15 cellular contexts compared by ENCODE assay signal in genomic region chrX:36407886-36408285, GRCh38.
A peak's percentile ranks its signal among the peaks of the same experiment; 100 is the strongest.
DNase-seq lines count a peak whose midpoint lies in the region; ATAC-seq and TF ChIP-seq lines count a peak whose summit lies in the region.
"Had no signal": no experiment of that assay in that cellular context is flagged by ENCODE, and none has a peak within 500 bp of the region (broad histone marks: within the 10 kb centered on the region; RNA-seq: fewer than 3 reads in every experiment).

No MANE protein-coding gene starts in this region.

- DNase-seq in DMS 273 (lab: John Stamatoyannopoulos, UW; ENCODE audit: unreplicated experiment) = peak; percentile 23
- DNase-seq in DMS 273 treated with DMSO at 0.1 percent for 48 hours (lab: John Stamatoyannopoulos, UW) = no peak
- peak; percentile 15 for DNase-seq in NCI-H748 (lab: John Stamatoyannopoulos, UW; ENCODE audit: unreplicated experiment)
- no peak for DNase-seq in NCI-H748 treated with DMSO at 0.1 percent for 48 hours (lab: John Stamatoyannopoulos, UW)
- peak; percentile 52 for DNase-seq in NCI-H510A treated with DMSO at 0.1 percent for 48 hours (lab: John Stamatoyannopoulos, UW)
- DNase-seq in retinal pigment epithelial cell (ENCODE audit: low read depth) = peak; percentile 14
- no peak for DNase-seq in ascending aorta (ENCODE audit: low spot score in 2 of 2)
- DNase-seq: Caco-2; CD8-positive, alpha-beta T cell; DMS79 treated with DMSO at 0.1 percent for 48 hours; EL; HCEC 1CT; HFFc6 had no signal

- no peaks in the 10 kb centered on the region for H3K36me3 ChIP-seq in ascending aorta

- no peaks in the 10 kb centered on the region for H3K4me1 ChIP-seq in ascending aorta
- H3K4me1 ChIP-seq: Caco-2 had no signal

- no peaks in the 10 kb centered on the region for H3K9me3 ChIP-seq in ascending aorta
- H3K9me3 ChIP-seq: Caco-2 had no signal

- no peak for ATAC-seq in HG03045 (IDR thresholded peaks at IDR 0.05; ENCODE audit: unreplicated experiment)
- ATAC-seq: CD8-positive, alpha-beta T cell had no signal

- intact Hi-C loops in ascending aorta (cut with DNase I) = no loop called here

- no peak for TF ChIP-seq CTCF in retinal pigment epithelial cell (conservative IDR thresholded peaks at IDR 0.05; ENCODE audit: low read depth, low read length)
- no peak for TF ChIP-seq CTCF in ascending aorta (IDR thresholded peaks at IDR 0.05)

- no peak overlapping the region for H3K27ac ChIP-seq in ascending aorta
- H3K27ac ChIP-seq: 22Rv1 had no signal

- H3K27me3 ChIP-seq in ascending aorta = no peaks in the 10 kb centered on the region

- H3K4me3 ChIP-seq in retinal pigment epithelial cell (ENCODE audit: low read length) = no peak overlapping the region
- no peak overlapping the region for H3K4me3 ChIP-seq in ascending aorta

Comparison
In these comparisons a context has a peak if more than half of its experiments do, and no peak if none do; other contexts are left out.
1. DNase-seq: peak in DMS 273 (single experiment), NCI-H748 (single experiment), NCI-H510A treated with DMSO at 0.1 percent for 48 hours (single experiment) and retinal pigment epithelial cell (single experiment); none in DMS 273 treated with DMSO at 0.1 percent for 48 hours (single experiment), NCI-H748 treated with DMSO at 0.1 percent for 48 hours (single experiment) and ascending aorta (0 of 2).